Comparison of ENCODE assay signal across 10 cellular contexts in the genomic region with DNA sequence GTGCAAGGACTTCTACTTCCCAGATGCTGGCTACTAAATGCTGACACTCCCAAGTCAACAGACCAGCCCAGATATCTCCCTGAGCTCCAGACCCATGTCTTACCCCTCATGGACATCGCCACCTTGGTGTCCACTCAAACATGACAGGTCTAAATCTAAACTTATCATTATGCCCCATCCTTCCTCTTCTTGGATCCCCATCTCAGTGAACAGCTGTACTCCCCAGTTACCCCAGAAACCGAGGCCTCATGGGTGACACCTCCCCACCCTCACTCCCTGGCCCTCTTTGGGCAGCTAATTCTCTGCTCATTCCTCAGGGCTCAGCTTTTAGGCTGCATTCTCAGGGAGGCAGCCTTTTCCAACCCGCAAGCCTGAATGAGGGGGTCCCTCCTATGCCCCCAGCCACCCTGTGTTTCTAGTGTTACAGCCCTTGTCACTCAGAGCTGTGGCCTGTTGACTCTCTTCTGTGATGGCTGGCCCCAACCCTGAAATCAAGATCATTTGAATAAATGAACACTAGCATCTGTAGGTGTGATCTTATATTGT. TPM values are rescaled to one million over a fixed set of nuclear protein-coding genes. Genes with fewer than 3 reads are reported as not detected.
DNase-seq lines count a peak whose midpoint lies in the region; ATAC-seq and TF ChIP-seq lines count a peak whose summit lies in the region.
"Had no signal": no experiment of that assay in that cellular context is flagged by ENCODE, and none has a peak within 500 bp of the region (broad histone marks: within the 10 kb centered on the region; RNA-seq: fewer than 3 reads in every experiment).

No MANE protein-coding gene starts in this region.

- H3K4me1 ChIP-seq in mesenchymal stem cell (ENCODE audit: control insufficient read depth, insufficient read depth, low read depth, low read length): peaks cover 25% of the 10 kb centered on the region

- peaks cover 50% of the 10 kb centered on the region for H3K4me1 Mint-ChIP-seq in activated naive CD8-positive, alpha-beta T cell (ENCODE audit: low read depth)
- H3K4me1 Mint-ChIP-seq in activated naive CD8-positive, alpha-beta T cell treated with anti-CD3 and anti-CD28 coated beads for 36 hours: peaks cover 52% of the 10 kb centered on the region
- H3K4me1 Mint-ChIP-seq in activated T-helper 17 cell treated with anti-CD3 and anti-CD28 coated beads, Interleukin-2, amount 50 U/mL, for 72 hours: peaks cover 53% of the 10 kb centered on the region
- H3K4me1 Mint-ChIP-seq in type B pancreatic cell (ENCODE audit: unreplicated experiment): peaks cover 36% of the 10 kb centered on the region
- peaks cover 53% of the 10 kb centered on the region for H3K4me1 Mint-ChIP-seq in activated T-cell treated with anti-CD3 and anti-CD28 coated beads, Interleukin-2, amount 50 U/mL, for 4 hours (ENCODE audit: low read depth)

- H3K23ac ChIP-seq in mesenchymal stem cell (ENCODE audit: low read length in 2 of 2): no peak overlapping the region

- H2BK15ac ChIP-seq in mesenchymal stem cell (ENCODE audit: low read depth, poor library complexity, severe bottlenecking): peak overlapping the region; percentile 60

- H4K8ac ChIP-seq in mesenchymal stem cell (ENCODE audit: low read length): no peak overlapping the region

- H3K9ac ChIP-seq in mesenchymal stem cell (ENCODE audit: low read length): peak overlapping the region; percentile 78

- peaks cover 3% of the 10 kb centered on the region for H3K36me3 Mint-ChIP-seq in activated naive CD8-positive, alpha-beta T cell
- H3K36me3 Mint-ChIP-seq in activated naive CD8-positive, alpha-beta T cell treated with anti-CD3 and anti-CD28 coated beads for 36 hours: peaks cover 25% of the 10 kb centered on the region
- peaks cover 72% of the 10 kb centered on the region for H3K36me3 Mint-ChIP-seq in activated T-helper 17 cell treated with anti-CD3 and anti-CD28 coated beads, Interleukin-2, amount 50 U/mL, for 72 hours (ENCODE audit: low read depth)
- H3K36me3 Mint-ChIP-seq in type B pancreatic cell: peaks cover 11% of the 10 kb centered on the region
- H3K36me3 Mint-ChIP-seq in activated T-cell treated with anti-CD3 and anti-CD28 coated beads, Interleukin-2, amount 50 U/mL, for 4 hours (ENCODE audit: insufficient read depth): peaks cover 14% of the 10 kb centered on the region

- WGBS in mesenchymal stem cell: 97% methylated on average over 3 of the region's 3 CpGs

- no peak overlapping the region for H3K14ac ChIP-seq in mesenchymal stem cell (ENCODE audit: low read length in 2 of 2)

- peak overlapping the region; percentile 22 for H4K91ac ChIP-seq in mesenchymal stem cell (ENCODE audit: low read length)

- no peak for ATAC-seq in activated T-helper 17 cell treated with anti-CD3 and anti-CD28 coated beads, Interleukin-2, amount 50 U/mL, for 72 hours (replicated peaks)
- no peak for ATAC-seq in HG03097 (IDR thresholded peaks at IDR 0.05; ENCODE audit: low FRiP score, unreplicated experiment)
- ATAC-seq in activated T-cell treated with anti-CD3 and anti-CD28 coated beads, Interleukin-2, amount 50 U/mL, for 4 hours: no peak

- no peak for DNase-seq in activated naive CD8-positive, alpha-beta T cell treated with anti-CD3 and anti-CD28 coated beads for 36 hours
- DNase-seq in mesenchymal stem cell (no peak), type B pancreatic cell (ENCODE audit: extremely low spot score, unreplicated experiment) (peak; percentile 54), NCI-H2196 treated with DMSO at 0.1 percent for 48 hours (lab: John Stamatoyannopoulos, UW; ENCODE audit: unreplicated experiment) (no peak)
- DNase-seq in activated T-cell treated with anti-CD3 and anti-CD28 coated beads, Interleukin-2, amount 50 U/mL, for 4 hours: no peak
- DNase-seq: NCI-H2081 treated with DMSO at 0.1 percent for 48 hours had no signal

- H3K4me3 ChIP-seq in mesenchymal stem cell (ENCODE audit: insufficient read depth in 1 of 2, low read depth in 1 of 2, low read length in 2 of 2): no peak overlapping the region

- H3K27me3 ChIP-seq in mesenchymal stem cell (ENCODE audit: control insufficient read depth in 1 of 2, insufficient read depth in 1 of 2, low read length in 2 of 2): no peaks in the 10 kb centered on the region

- H3K4me2 ChIP-seq in mesenchymal stem cell (ENCODE audit: low read length, poor library complexity, severe bottlenecking): no peak overlapping the region

- peak overlapping the region in 1 of 2 experiments; percentile 25 for H3K18ac ChIP-seq in mesenchymal stem cell (ENCODE audit: low read depth in 1 of 2, low read length in 2 of 2)

- no peaks in the 10 kb centered on the region for H3K9me3 ChIP-seq in mesenchymal stem cell (ENCODE audit: control insufficient read depth, low read length)

- H2BK12ac ChIP-seq in mesenchymal stem cell (ENCODE audit: low read length in 2 of 2): no peak overlapping the region

- no peaks in the 10 kb centered on the region for H3K9me3 Mint-ChIP-seq in activated naive CD8-positive, alpha-beta T cell (ENCODE audit: low read depth)
- peaks cover 3% of the 10 kb centered on the region for H3K9me3 Mint-ChIP-seq in activated naive CD8-positive, alpha-beta T cell treated with anti-CD3 and anti-CD28 coated beads for 36 hours
- H3K9me3 Mint-ChIP-seq in activated T-helper 17 cell treated with anti-CD3 and anti-CD28 coated beads, Interleukin-2, amount 50 U/mL, for 72 hours: no peaks in the 10 kb centered on the region
- H3K9me3 Mint-ChIP-seq in type B pancreatic cell: no peaks in the 10 kb centered on the region
- no peaks in the 10 kb centered on the region for H3K9me3 Mint-ChIP-seq in activated T-cell treated with anti-CD3 and anti-CD28 coated beads, Interleukin-2, amount 50 U/mL, for 4 hours

- no peaks in the 10 kb centered on the region for H3K79me1 ChIP-seq in mesenchymal stem cell (replicated peaks; ENCODE audit: low read length, poor library complexity, severe bottlenecking)

- H2AK5ac ChIP-seq in mesenchymal stem cell (ENCODE audit: low read length, severe bottlenecking): peak overlapping the region; percentile 24

- H3K36me3 ChIP-seq in mesenchymal stem cell (ENCODE audit: control insufficient read depth in 1 of 2, insufficient read depth in 2 of 2, low read depth in 1 of 2, low read length in 2 of 2): peaks cover 0 to 14% of the 10 kb centered on the region in 2 experiments

- H2BK5ac ChIP-seq in mesenchymal stem cell (ENCODE audit: low read depth, low read length, poor library complexity, severe bottlenecking): no peak overlapping the region

- H3K27ac Mint-ChIP-seq in activated naive CD8-positive, alpha-beta T cell: peak overlapping the region; percentile 25
- H3K27ac Mint-ChIP-seq in activated naive CD8-positive, alpha-beta T cell treated with anti-CD3 and anti-CD28 coated beads for 36 hours: no peak overlapping the region
- peak overlapping the region; percentile 79 for H3K27ac Mint-ChIP-seq in activated T-helper 17 cell treated with anti-CD3 and anti-CD28 coated beads, Interleukin-2, amount 50 U/mL, for 72 hours
- H3K27ac Mint-ChIP-seq in type B pancreatic cell: no peak overlapping the region

- TF ChIP-seq CTCF in type B pancreatic cell (conservative IDR thresholded peaks at IDR 0.05): no peak

- H2AFZ ChIP-seq in mesenchymal stem cell (ENCODE audit: low read depth, low read length): no peak overlapping the region

- no peak overlapping the region for H2BK120ac ChIP-seq in mesenchymal stem cell (ENCODE audit: low read depth, low read length)

- peak overlapping the region in 1 of 2 experiments; percentile 10 for H3K4ac ChIP-seq in mesenchymal stem cell (ENCODE audit: low read depth in 1 of 2, low read length in 2 of 2)

- no peak overlapping the region for H3K4me3 Mint-ChIP-seq in activated naive CD8-positive, alpha-beta T cell
- no peak overlapping the region for H3K4me3 Mint-ChIP-seq in activated naive CD8-positive, alpha-beta T cell treated with anti-CD3 and anti-CD28 coated beads for 36 hours
- H3K4me3 Mint-ChIP-seq in activated T-helper 17 cell treated with anti-CD3 and anti-CD28 coated beads, Interleukin-2, amount 50 U/mL, for 72 hours: peak overlapping the region; percentile 44
- H3K4me3 Mint-ChIP-seq in type B pancreatic cell: no peak overlapping the region
- no peak overlapping the region for H3K4me3 Mint-ChIP-seq in activated T-cell treated with anti-CD3 and anti-CD28 coated beads, Interleukin-2, amount 50 U/mL, for 4 hours
- H3K4me3 Mint-ChIP-seq: mesothelial cell of epicardium had no signal

- H3K27me3 Mint-ChIP-seq in activated naive CD8-positive, alpha-beta T cell: no peaks in the 10 kb centered on the region
- no peaks in the 10 kb centered on the region for H3K27me3 Mint-ChIP-seq in activated naive CD8-positive, alpha-beta T cell treated with anti-CD3 and anti-CD28 coated beads for 36 hours
- H3K27me3 Mint-ChIP-seq in activated T-helper 17 cell treated with anti-CD3 and anti-CD28 coated beads, Interleukin-2, amount 50 U/mL, for 72 hours: no peaks in the 10 kb centered on the region
- no peaks in the 10 kb centered on the region for H3K27me3 Mint-ChIP-seq in type B pancreatic cell
- H3K27me3 Mint-ChIP-seq in activated T-cell treated with anti-CD3 and anti-CD28 coated beads, Interleukin-2, amount 50 U/mL, for 4 hours (ENCODE audit: low read depth): no peaks in the 10 kb centered on the region

- peak overlapping the region; percentile 82 for H3K27ac ChIP-seq in mesenchymal stem cell (ENCODE audit: low read length, poor library complexity, severe bottlenecking)

RNA-seq across cellular contexts. Expression of gene EHD4, which starts 5.4 kb away (rescaled TPM):
- total RNA-seq in activated naive CD8-positive, alpha-beta T cell treated with anti-CD3 and anti-CD28 coated beads for 36 hours: 10 to 100 TPM; 23.5 to 23.6 TPM
- 10 to 100 TPM; 51.0 to 56.3 TPM for total RNA-seq in activated T-helper 17 cell treated with anti-CD3 and anti-CD28 coated beads, Interleukin-2, amount 50 U/mL, for 72 hours
- polyA plus RNA-seq in mesenchymal stem cell (2013, experiment 1 of 2): 16.3 TPM
- 16.0 TPM for polyA plus RNA-seq in mesenchymal stem cell (2013, experiment 2 of 2)
- 18.8 and 25.2 TPM in 2 replicates for total RNA-seq in type B pancreatic cell (ENCODE audit: low replicate concordance)
- total RNA-seq in activated T-cell treated with anti-CD3 and anti-CD28 coated beads, Interleukin-2, amount 50 U/mL, for 4 hours: 10 to 100 TPM; 25.7 to 33.8 (median 27.6) TPM

RNA-seq across cellular contexts. Expression of gene PLA2G4E, which starts 53.8 kb away (rescaled TPM):
- not detected for total RNA-seq in activated naive CD8-positive, alpha-beta T cell treated with anti-CD3 and anti-CD28 coated beads for 36 hours
- under 1 TPM in 1 of 2 donors, not detected in 1; 0.13 TPM for total RNA-seq in activated T-helper 17 cell treated with anti-CD3 and anti-CD28 coated beads, Interleukin-2, amount 50 U/mL, for 72 hours
- polyA plus RNA-seq in mesenchymal stem cell (2013, experiment 1 of 2): not detected
- not detected for polyA plus RNA-seq in mesenchymal stem cell (2013, experiment 2 of 2)
- 0.12 TPM in 1 of 2 replicates, not detected in the other for total RNA-seq in type B pancreatic cell (ENCODE audit: low replicate concordance)
- not detected for total RNA-seq in activated T-cell treated with anti-CD3 and anti-CD28 coated beads, Interleukin-2, amount 50 U/mL, for 4 hours
- total RNA-seq: mesothelial cell of epicardium had no signal

Comparison
In these comparisons a context has a peak if more than half of its experiments do, and no peak if none do; other contexts are left out.
1. H3K27ac Mint-ChIP-seq: peak in activated naive CD8-positive, alpha-beta T cell (single experiment) and activated T-helper 17 cell treated with anti-CD3 and anti-CD28 coated beads, Interleukin-2, amount 50 U/mL, for 72 hours (single experiment); none in activated naive CD8-positive, alpha-beta T cell treated with anti-CD3 and anti-CD28 coated beads for 36 hours (single experiment) and type B pancreatic cell (single experiment).